ENCODE assay signal across 16 cellular contexts in the genomic region with DNA sequence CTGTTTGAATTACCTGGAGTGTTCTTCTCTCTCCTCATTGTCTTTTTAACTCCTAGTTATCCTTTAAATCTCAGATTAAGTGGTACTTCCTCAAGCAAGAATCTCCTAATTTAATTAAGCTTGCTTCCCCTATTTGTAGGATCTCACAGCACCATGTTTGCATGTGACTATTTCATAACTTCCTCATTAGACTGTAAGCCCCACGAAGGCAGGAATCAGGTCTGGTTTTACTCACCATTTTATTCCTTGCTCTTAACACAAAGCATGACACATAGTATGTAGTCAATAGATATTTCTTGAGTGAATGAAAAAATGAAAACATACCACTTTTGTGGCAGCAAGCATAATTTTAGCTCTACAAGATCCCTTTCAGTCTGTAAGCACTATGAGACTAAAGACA. TPM values are rescaled to one million over a fixed set of nuclear protein-coding genes. Genes with fewer than 3 reads are reported as not detected.
DNase-seq lines count a peak whose midpoint lies in the region; ATAC-seq and TF ChIP-seq lines count a peak whose summit lies in the region.
"Had no signal": no experiment of that assay in that cellular context is flagged by ENCODE, and none has a peak within 500 bp of the region (broad histone marks: within the 10 kb centered on the region; RNA-seq: fewer than 3 reads in every experiment).

No MANE protein-coding gene starts in this region.

- TF ChIP-seq CTCF in Caco-2 (IDR thresholded peaks at IDR 0.05; ENCODE audit: insufficient read depth in 1 of 2, low read depth in 1 of 2, low read length in 1 of 2, severe bottlenecking in 1 of 2, unreplicated experiment in 1 of 2) = no peak
- TF ChIP-seq CTCF in SU-DHL-6 (IDR thresholded peaks at IDR 0.05; ENCODE audit: insufficient read depth, low read length, poor library complexity, severe bottlenecking) = no peak

- H2AFZ ChIP-seq in SU-DHL-6 (ENCODE audit: low read depth, low read length, severe bottlenecking) = peak overlapping the region; percentile 81

- no TSS peak for BruUV-seq in Caco-2 (replicated peaks; lab: Mats Ljungman, UMichigan)

- H4K20me1 ChIP-seq in BLaER1 treated with 17β-estradiol and CSF1 and Interleukin-3, amounts not matched to agents 10 nM and 100 nM = peaks cover 0 to 6% (median 0%) of the 10 kb centered on the region in 11 experiments; a peak in 1 of 22 replicates
- no peaks in the 10 kb centered on the region for H4K20me1 ChIP-seq in SU-DHL-6 (ENCODE audit: low read depth, low read length)

- no peak for ATAC-seq in naive B cell (ENCODE audit: low read depth in 2 of 2)
- ATAC-seq: left ventricle myocardium superior had no signal

- peaks cover 24% of the 10 kb centered on the region for H3K79me2 ChIP-seq in SU-DHL-6 (ENCODE audit: insufficient read depth, low read length)

- peaks cover 6% of the 10 kb centered on the region for H3K36me3 Mint-ChIP-seq in Caco-2 (ENCODE audit: insufficient read depth, unreplicated experiment)
- H3K36me3 Mint-ChIP-seq in naive B cell = no peaks in the 10 kb centered on the region

- CTCF ChIA-PET in Caco-2 (lab: Charles Lee) = no interaction called here

- H3K27me3 Mint-ChIP-seq in Caco-2 (ENCODE audit: insufficient read depth, unreplicated experiment) = no peaks in the 10 kb centered on the region
- H3K27me3 Mint-ChIP-seq in naive B cell = no peaks in the 10 kb centered on the region
- H3K27me3 Mint-ChIP-seq: activated T-cell treated with anti-CD3 and anti-CD28 coated beads, Interleukin-2, amount 50 U/mL, for 24 hours had no signal

- H3K9me3 ChIP-seq in BLaER1 treated with 17β-estradiol and CSF1 and Interleukin-3, amounts not matched to agents 10 nM and 100 nM (replicated peaks in 1 of 11) = peaks cover 0 to 13% (median 0%) of the 10 kb centered on the region in 11 experiments; a peak in 6 of 22 replicates
- H3K9me3 ChIP-seq in Caco-2 (no peaks in the 10 kb centered on the region), SU-DHL-6 (ENCODE audit: insufficient read depth, low read length) (0 out of 2 replicates have a peak, but pooled peaks cover 3% of the 10 kb centered on the region)
- H3K9me3 ChIP-seq: right atrium auricular region had no signal

- intact Hi-C loops in Caco-2 (cut with micrococcal nuclease; ENCODE audit: unreplicated experiment) = no loop called here
- intact Hi-C loops in head of caudate nucleus (cut with DNase I) = loop anchor here (10.0 kb wide), 2 partner anchors 181 to 199 kb away; a partner anchor contains a TSS

- DNase-seq in Caco-2 (no peak), naive B cell (no peak), NCI-H2171 (lab: John Stamatoyannopoulos, UW) (no peak), head of caudate nucleus (no peak)
- no peak for DNase-seq in NK-92 treated with Interleukin-12 subunit alpha and Interleukin-12 subunit beta, amount 100 ng/mL, for 24 hours (lab: John Stamatoyannopoulos, UW)
- DNase-seq in stimulated activated CD8-positive, alpha-beta memory T cell treated with anti-CD3 and anti-CD28 coated beads, Interleukin-4, amount 100 ng/mL, for 48 hours = no peak
- DNase-seq: activated T-cell treated with anti-CD3 and anti-CD28 coated beads, Interleukin-2, amount 50 U/mL, for 24 hours; DMS153; HFFc6; IMR-90; left ventricle myocardium superior; NCI-H1417 treated with DMSO at 0.1 percent for 48 hours had no signal

- no peaks in the 10 kb centered on the region; the same call in 1 of the 2 replicates for H3F3A ChIP-seq in SU-DHL-6 (ENCODE audit: insufficient read depth)

- H3K27ac Mint-ChIP-seq in Caco-2 (ENCODE audit: unreplicated experiment) (no peak overlapping the region), naive B cell (peak overlapping the region in 2 of 6 donors; percentile 49 to 52)
- H3K27ac Mint-ChIP-seq: activated T-cell treated with anti-CD3 and anti-CD28 coated beads, Interleukin-2, amount 50 U/mL, for 24 hours; HFFc6 had no signal

- H3K9me3 Mint-ChIP-seq in Caco-2 (ENCODE audit: unreplicated experiment) (no peaks in the 10 kb centered on the region), naive B cell (no peaks in the 10 kb centered on the region)
- H3K9me3 Mint-ChIP-seq: activated T-cell treated with anti-CD3 and anti-CD28 coated beads, Interleukin-2, amount 50 U/mL, for 24 hours; HFFc6 had no signal

- H3K4me3 ChIP-seq in BLaER1 treated with 17β-estradiol and CSF1 and Interleukin-3, amounts not matched to agents 10 nM and 100 nM = no peak overlapping the region
- H3K4me3 ChIP-seq in Caco-2 (ENCODE audit: low read depth, low read length) (no peak overlapping the region), SU-DHL-6 (ENCODE audit: insufficient read depth, low read length, poor library complexity, severe bottlenecking) (no peak overlapping the region)

- H3K4me1 ChIP-seq in BLaER1 treated with 17β-estradiol and CSF1 and Interleukin-3, amounts not matched to agents 10 nM and 100 nM = peaks cover 18 to 25% (median 23%) of the 10 kb centered on the region in 10 experiments
- H3K4me1 ChIP-seq in Caco-2 = peaks cover 13% of the 10 kb centered on the region

- H3K27me3 ChIP-seq in BLaER1 treated with 17β-estradiol and CSF1 and Interleukin-3, amounts not matched to agents 10 nM and 100 nM = peaks cover 6 to 17% (median 14%) of the 10 kb centered on the region in 11 experiments; a peak in 18 of 22 replicates
- no peaks in the 10 kb centered on the region for H3K27me3 ChIP-seq in Caco-2 (replicated peaks; ENCODE audit: control insufficient read depth, insufficient read depth, low read length)
- H3K27me3 ChIP-seq in SU-DHL-6 (ENCODE audit: low read length) = no peaks in the 10 kb centered on the region
- H3K27me3 ChIP-seq: right atrium auricular region had no signal

- H3K9ac ChIP-seq in BLaER1 treated with 17β-estradiol and CSF1 and Interleukin-3, amounts not matched to agents 10 nM and 100 nM = no peak overlapping the region
- no peak overlapping the region for H3K9ac ChIP-seq in SU-DHL-6 (ENCODE audit: low read length)

- H3K4me3 Mint-ChIP-seq in Caco-2 (ENCODE audit: unreplicated experiment) (peak overlapping the region; percentile 53), naive B cell (peak overlapping the region in 6 of 8 donors; percentile 13 to 89 (median 68))
- H3K4me3 Mint-ChIP-seq: activated T-cell treated with anti-CD3 and anti-CD28 coated beads, Interleukin-2, amount 50 U/mL, for 24 hours had no signal

- H3K4me2 ChIP-seq in BLaER1 treated with 17β-estradiol and CSF1 and Interleukin-3, amounts not matched to agents 10 nM and 100 nM = peak overlapping the region in 9 of 11 experiments; percentile 91 to 100 (median 98); a peak in 11 of 22 replicates
- H3K4me2 ChIP-seq in SU-DHL-6 (ENCODE audit: low read depth, low read length, poor library complexity, severe bottlenecking) = no peak overlapping the region

- H3K27ac ChIP-seq in BLaER1 treated with 17β-estradiol and CSF1 and Interleukin-3, amounts not matched to agents 10 nM and 100 nM = no peak overlapping the region
- H3K27ac ChIP-seq in SU-DHL-6 (ENCODE audit: low read depth, low read length) = no peak overlapping the region
- H3K27ac ChIP-seq: right atrium auricular region had no signal

- no peaks in the 10 kb centered on the region for H3K9me2 ChIP-seq in SU-DHL-6 (replicated peaks; ENCODE audit: insufficient read depth, low read length)

- H3K4me1 Mint-ChIP-seq in Caco-2 (ENCODE audit: low read depth, unreplicated experiment) = peaks cover 28% of the 10 kb centered on the region
- H3K4me1 Mint-ChIP-seq in naive B cell = peaks cover 11 to 31% (median 28%) of the 10 kb centered on the region in 3 donors

- POLR2A ChIA-PET in Caco-2 (lab: Charles Lee) = no interaction called here

- peaks cover 0 to 13% (median 4%) of the 10 kb centered on the region in 11 experiments; a peak in 4 of 22 replicates for H3K36me3 ChIP-seq in BLaER1 treated with 17β-estradiol and CSF1 and Interleukin-3, amounts not matched to agents 10 nM and 100 nM
- H3K36me3 ChIP-seq in Caco-2 (ENCODE audit: control insufficient read depth, insufficient read depth, low read length) (no peaks in the 10 kb centered on the region), SU-DHL-6 (ENCODE audit: low read length) (peaks cover 11% of the 10 kb centered on the region)
- H3K36me3 ChIP-seq: right atrium auricular region had no signal

RNA-seq across cellular contexts. Expression of a gene that starts 1.3 kb away (rescaled TPM):
- total RNA-seq in Caco-2 (2022) = 31.1 and 34.7 TPM in 2 replicates
- 1 to 10 TPM; 3.0 to 6.4 (median 4.2) TPM for polyA plus RNA-seq in naive B cell (ENCODE audit: low read depth in 6 of 6)

RNA-seq across cellular contexts. Expression of a gene that starts 56.5 kb away (rescaled TPM):
- not detected in 2 replicates for total RNA-seq in Caco-2 (2022)
- under 1 TPM in 3 of 6 donors, not detected in 3; 0.15 to 0.45 (median 0.16) TPM for polyA plus RNA-seq in naive B cell (ENCODE audit: low read depth in 6 of 6)
- total RNA-seq: frontal cortex, HFFc6, IMR-90, left ventricle myocardium superior, right atrium auricular region had no signal
- polyA plus RNA-seq: IMR-90 had no signal
